Comparison of ENCODE assay signal across 9 cellular contexts in genomic region chr3:142279965-142280590, GRCh38. TPM values are rescaled to one million over a fixed set of nuclear protein-coding genes. Genes with fewer than 3 reads are reported as not detected.
DNase-seq lines count a peak whose midpoint lies in the region; ATAC-seq, FAIRE-seq and TF ChIP-seq lines count a peak whose summit lies in the region.
"Had no signal": no experiment of that assay in that cellular context is flagged by ENCODE, and none has a peak within 500 bp of the region (broad histone marks: within the 10 kb centered on the region; RNA-seq: fewer than 3 reads in every experiment).

No MANE protein-coding gene starts in this region.

- H3K4me3 ChIP-seq in DOHH2 (ENCODE audit: low read length) (no peak overlapping the region), KMS-11 (IDR thresholded peaks at IDR 0.05; ENCODE audit: insufficient read depth, low read depth, low read length) (no peak overlapping the region), osteoblast (ENCODE audit: insufficient read depth, low read length) (no peak overlapping the region)

- H3K27me3 Mint-ChIP-seq in activated T-cell treated with anti-CD3 and anti-CD28 coated beads, Interleukin-2, amount 50 U/mL, for 72 hours (ENCODE audit: low read depth): no peaks in the 10 kb centered on the region
- H3K27me3 Mint-ChIP-seq: dendritic cell treated with granulocyte-macrophage colony-stimulating factor and Interleukin-4, amounts not matched to agents 40 ng/mL and 50 ng/mL, for 4 days had no signal

- no peaks in the 10 kb centered on the region for H3K9me3 Mint-ChIP-seq in activated T-cell treated with anti-CD3 and anti-CD28 coated beads, Interleukin-2, amount 50 U/mL, for 72 hours
- H3K9me3 Mint-ChIP-seq: dendritic cell treated with granulocyte-macrophage colony-stimulating factor and Interleukin-4, amounts not matched to agents 40 ng/mL and 50 ng/mL, for 4 days had no signal

- H3K79me2 ChIP-seq in DOHH2 (ENCODE audit: control insufficient read depth, low read length) (no peaks in the 10 kb centered on the region), KMS-11 (ENCODE audit: insufficient read depth, low read depth) (no peaks in the 10 kb centered on the region), osteoblast (ENCODE audit: insufficient read depth, low read length) (no peaks in the 10 kb centered on the region)

- no peak overlapping the region for H3K27ac Mint-ChIP-seq in activated T-cell treated with anti-CD3 and anti-CD28 coated beads, Interleukin-2, amount 50 U/mL, for 72 hours
- H3K27ac Mint-ChIP-seq: dendritic cell treated with granulocyte-macrophage colony-stimulating factor and Interleukin-4, amounts not matched to agents 40 ng/mL and 50 ng/mL, for 4 days had no signal

- no peaks in the 10 kb centered on the region for H3F3A ChIP-seq in DOHH2 (ENCODE audit: control insufficient read depth, insufficient read depth)

- no peaks in the 10 kb centered on the region for H3K36me3 Mint-ChIP-seq in activated T-cell treated with anti-CD3 and anti-CD28 coated beads, Interleukin-2, amount 50 U/mL, for 72 hours (ENCODE audit: insufficient read depth in 2 of 2)

- H3K9ac ChIP-seq in KMS-11: peak overlapping the region; percentile 20; the same call in 1 of the 2 replicates

- H4K20me1 ChIP-seq in DOHH2 (ENCODE audit: control insufficient read depth, insufficient read depth, low read depth, low read length): no peaks in the 10 kb centered on the region
- no peaks in the 10 kb centered on the region for H4K20me1 ChIP-seq in KMS-11 (ENCODE audit: insufficient read depth)
- H4K20me1 ChIP-seq in osteoblast (ENCODE audit: insufficient read depth, low read length): no peaks in the 10 kb centered on the region

- H3K9me3 ChIP-seq in DOHH2 (ENCODE audit: control insufficient read depth, insufficient read depth, low read length) (peaks cover 3% of the 10 kb centered on the region; the same call in 1 of the 2 replicates), osteoblast (ENCODE audit: low read depth, low read length) (no peaks in the 10 kb centered on the region)

- no peak overlapping the region for H3K27ac ChIP-seq in DOHH2 (ENCODE audit: low read depth, low read length)
- H3K27ac ChIP-seq in KMS-11: no peak overlapping the region
- H3K27ac ChIP-seq in osteoblast (ENCODE audit: low read depth, low read length): no peak overlapping the region

- no peaks in the 10 kb centered on the region for H3K36me3 ChIP-seq in DOHH2 (ENCODE audit: control insufficient read depth, low read length)
- no peaks in the 10 kb centered on the region; the same call in 1 of the 2 replicates for H3K36me3 ChIP-seq in KMS-11 (ENCODE audit: insufficient read depth)
- H3K36me3 ChIP-seq in osteoblast (ENCODE audit: insufficient read depth, low read length): no peaks in the 10 kb centered on the region

- H2AFZ ChIP-seq in KMS-11 (ENCODE audit: low read depth) (peak overlapping the region; percentile 84), osteoblast (ENCODE audit: low read length) (no peak overlapping the region)

- peaks cover 10% of the 10 kb centered on the region for H3K4me1 Mint-ChIP-seq in activated T-cell treated with anti-CD3 and anti-CD28 coated beads, Interleukin-2, amount 50 U/mL, for 72 hours (ENCODE audit: low read depth)

- no peak for FAIRE-seq in frontal cortex (lab: Jason Lieb, UNC)

- H3K27me3 ChIP-seq in DOHH2 (ENCODE audit: control insufficient read depth, low read length) (no peaks in the 10 kb centered on the region), KMS-11 (ENCODE audit: insufficient read depth, low read depth) (no peaks in the 10 kb centered on the region), osteoblast (ENCODE audit: insufficient read depth, low read length) (no peaks in the 10 kb centered on the region)

- TF ChIP-seq CTCF in DOHH2 (IDR thresholded peaks at IDR 0.05; ENCODE audit: low read depth, low read length, poor library complexity, severe bottlenecking) (peak; percentile 71), KMS-11 (conservative IDR thresholded peaks at IDR 0.05; ENCODE audit: low read depth, low read length) (peak; percentile 90), osteoblast (IDR thresholded peaks at IDR 0.05; ENCODE audit: extremely low read depth, low read depth, low read length) (peak; percentile 76)

- no peaks in the 10 kb centered on the region for H3K9me2 ChIP-seq in DOHH2 (replicated peaks; ENCODE audit: control insufficient read depth, low read length)

- DNase-seq in NOMO-1 treated with DMSO at 0.1 percent for 48 hours (lab: John Stamatoyannopoulos, UW; ENCODE audit: unreplicated experiment) (peak; percentile 89), frontal cortex (ENCODE audit: low spot score in 2 of 2) (peak; percentile 36 to 64), osteoblast (ENCODE audit: insufficient read length, low spot score, missing footprints) (peak; percentile 90), mesenteric fat pad (ENCODE audit: low spot score) (no peak)
- DNase-seq in activated T-cell treated with anti-CD3 and anti-CD28 coated beads, Interleukin-2, amount 50 U/mL, for 72 hours: peak; percentile 32 to 42

- no peak overlapping the region for H3K4me2 ChIP-seq in DOHH2 (ENCODE audit: low read length)
- no peak overlapping the region for H3K4me2 ChIP-seq in KMS-11
- no peak overlapping the region for H3K4me2 ChIP-seq in osteoblast (ENCODE audit: insufficient read depth, low read length)

- H3K4me3 Mint-ChIP-seq in activated T-cell treated with anti-CD3 and anti-CD28 coated beads, Interleukin-2, amount 50 U/mL, for 72 hours: no peak overlapping the region
- H3K4me3 Mint-ChIP-seq: dendritic cell treated with granulocyte-macrophage colony-stimulating factor and Interleukin-4, amounts not matched to agents 40 ng/mL and 50 ng/mL, for 4 days had no signal

- H3K4me1 ChIP-seq in DOHH2 (ENCODE audit: control insufficient read depth, low read length): peaks cover 13% of the 10 kb centered on the region
- peaks cover 12% of the 10 kb centered on the region for H3K4me1 ChIP-seq in KMS-11 (ENCODE audit: low read depth, poor library complexity, severe bottlenecking)
- H3K4me1 ChIP-seq in osteoblast (ENCODE audit: insufficient read depth, low read length): peaks cover 20% of the 10 kb centered on the region

- peak; percentile 96 for ATAC-seq in GM21529 (IDR thresholded peaks at IDR 0.05; ENCODE audit: unreplicated experiment)
- peak; percentile 90 for ATAC-seq in activated T-cell treated with anti-CD3 and anti-CD28 coated beads, Interleukin-2, amount 50 U/mL, for 72 hours (replicated peaks in 1 of 2)

RNA-seq across cellular contexts. Expression of gene GK5, which starts 54.7 kb away (rescaled TPM):
- 10 to 100 TPM; 10.1 to 12.0 TPM for total RNA-seq in activated T-cell treated with anti-CD3 and anti-CD28 coated beads, Interleukin-2, amount 50 U/mL, for 72 hours
- total RNA-seq in frontal cortex (15.9 TPM), osteoblast (31.5 and 32.2 TPM in 2 replicates), mesenteric fat pad (43.5 TPM)
